9 cellular contexts compared by ENCODE assay signal in genomic region chr14:63896278-63896720, GRCh38. TPM values are rescaled to one million over a fixed set of nuclear protein-coding genes. Genes with fewer than 3 reads are reported as not detected.
DNase-seq lines count a peak whose midpoint lies in the region; ATAC-seq and TF ChIP-seq lines count a peak whose summit lies in the region.
"Had no signal": no experiment of that assay in that cellular context is flagged by ENCODE, and none has a peak within 500 bp of the region (broad histone marks: within the 10 kb centered on the region; RNA-seq: fewer than 3 reads in every experiment).

No MANE protein-coding gene starts in this region.

- H3K27ac ChIP-seq in endodermal cell (ENCODE audit: low read depth, low read length) (no peak overlapping the region), muscle layer of duodenum (ENCODE audit: low read length) (peak overlapping the region; percentile 73)

- no peak for ATAC-seq in HG03097 (IDR thresholded peaks at IDR 0.05; ENCODE audit: low FRiP score, unreplicated experiment)
- no peak for ATAC-seq in HG02938 (IDR thresholded peaks at IDR 0.05; ENCODE audit: unreplicated experiment)
- no peak for ATAC-seq in HG02642 (IDR thresholded peaks at IDR 0.05; ENCODE audit: poor library complexity, unreplicated experiment)

- H3K27me3 ChIP-seq in endodermal cell (ENCODE audit: control insufficient read depth, insufficient read depth, low read length, poor library complexity, severe bottlenecking), result no peaks in the 10 kb centered on the region
- no peaks in the 10 kb centered on the region for H3K27me3 ChIP-seq in muscle layer of duodenum (ENCODE audit: low read depth, low read length)

- TF ChIP-seq CTCF in AG09319 (IDR thresholded peaks at IDR 0.05; ENCODE audit: low read depth, low read length), result no peak
- no peak for TF ChIP-seq CTCF in endodermal cell (conservative IDR thresholded peaks at IDR 0.05)

- H3K4me3 Mint-ChIP-seq in endodermal cell, result no peak overlapping the region
- H3K4me3 Mint-ChIP-seq: dendritic cell treated with granulocyte-macrophage colony-stimulating factor and Interleukin-4, amounts not matched to agents 40 ng/mL and 50 ng/mL, for 4 days had no signal

- H3K9me3 Mint-ChIP-seq in endodermal cell, result no peaks in the 10 kb centered on the region

- no peaks in the 10 kb centered on the region for H3K27me3 Mint-ChIP-seq in endodermal cell (ENCODE audit: insufficient read depth)

- H3K4me1 ChIP-seq in endodermal cell (ENCODE audit: control insufficient read depth, insufficient read depth, low read length), result no peaks in the 10 kb centered on the region
- H3K4me1 ChIP-seq in muscle layer of duodenum (ENCODE audit: control insufficient read depth in 1 of 2, insufficient read depth in 2 of 2, low read length in 2 of 2), result peaks cover 19 to 27% of the 10 kb centered on the region in 2 donors

- peak; percentile 90 for DNase-seq in AG09319 (ENCODE audit: extremely low read depth, low read depth)
- DNase-seq in NCI-H2029 (lab: John Stamatoyannopoulos, UW), result peak; percentile 37
- DNase-seq in endodermal cell, result no peak
- no peak for DNase-seq in NCI-H1694 treated with DMSO at 0.1 percent for 48 hours (lab: John Stamatoyannopoulos, UW)

- H3K36me3 ChIP-seq in endodermal cell (ENCODE audit: control insufficient read depth, insufficient read depth, low read length), result no peaks in the 10 kb centered on the region
- H3K36me3 ChIP-seq in muscle layer of duodenum (ENCODE audit: control insufficient read depth in 1 of 2, insufficient read depth in 2 of 2, low read length in 2 of 2), result no peaks in the 10 kb centered on the region

- H3K4me1 Mint-ChIP-seq in endodermal cell, result peaks cover 12% of the 10 kb centered on the region

- H3K36me3 Mint-ChIP-seq in endodermal cell (ENCODE audit: low read depth), result no peaks in the 10 kb centered on the region

- 98 to 100% methylated on average over 2 to 4 of the region's 4 CpGs for WGBS in endodermal cell (ENCODE audit: insufficient coverage in 1 of 2, insufficient read length in 1 of 2), 2 experiments

- no peak overlapping the region for H3K4me3 ChIP-seq in endodermal cell (ENCODE audit: low read length)
- peak overlapping the region in 1 of 2 donors; percentile 15 for H3K4me3 ChIP-seq in muscle layer of duodenum (ENCODE audit: low read depth in 1 of 2, low read length in 2 of 2)

- H3K27ac Mint-ChIP-seq in endodermal cell, result peak overlapping the region; percentile 16
- H3K27ac Mint-ChIP-seq: dendritic cell treated with granulocyte-macrophage colony-stimulating factor and Interleukin-4, amounts not matched to agents 40 ng/mL and 50 ng/mL, for 4 days had no signal

- no peak overlapping the region for H3K9ac ChIP-seq in endodermal cell (ENCODE audit: extremely low read depth, low read length, poor library complexity, severe bottlenecking)

- no peaks in the 10 kb centered on the region for H3K9me3 ChIP-seq in endodermal cell (ENCODE audit: control insufficient read depth, low read length)
- H3K9me3 ChIP-seq in muscle layer of duodenum (ENCODE audit: control insufficient read depth in 1 of 2, low read length in 2 of 2), result no peaks in the 10 kb centered on the region

RNA-seq across cellular contexts. Expression of gene SYNE2, which starts 43.5 kb away (rescaled TPM):
- total RNA-seq in endodermal cell, result 10 to 100 TPM; 65.8 to 70.0 TPM
- polyA plus RNA-seq in endodermal cell (2013, experiment 1 of 2), result 32.8 TPM
- 36.8 TPM for polyA plus RNA-seq in endodermal cell (2013, experiment 2 of 2)

Comparison
In these comparisons a context has a peak if more than half of its experiments do, and no peak if none do; other contexts are left out.
1. DNase-seq: peak in AG09319 (single experiment) and NCI-H2029 (single experiment); none in endodermal cell (single experiment) and NCI-H1694 treated with DMSO at 0.1 percent for 48 hours (single experiment).